ENCODE assay signal across 14 cellular contexts in genomic region chr13:105991622-105992254, GRCh38.
DNase-seq lines count a peak whose midpoint lies in the region; ATAC-seq and TF ChIP-seq lines count a peak whose summit lies in the region.
"Had no signal": no experiment of that assay in that cellular context is flagged by ENCODE, and none has a peak within 500 bp of the region (broad histone marks: within the 10 kb centered on the region; RNA-seq: fewer than 3 reads in every experiment).

No MANE protein-coding gene starts in this region.

- H3K36me3 Mint-ChIP-seq in effector memory CD8-positive, alpha-beta T cell (ENCODE audit: insufficient read depth), result no peaks in the 10 kb centered on the region
- H3K36me3 Mint-ChIP-seq: mesothelial cell of epicardium had no signal

- H3K36me3 ChIP-seq in MG63 (no peaks in the 10 kb centered on the region), breast epithelium (no peaks in the 10 kb centered on the region)
- H3K36me3 ChIP-seq: HAP-1 had no signal

- H3K9me3 ChIP-seq in MG63, result no peaks in the 10 kb centered on the region
- H3K9me3 ChIP-seq in breast epithelium, result no peaks in the 10 kb centered on the region
- H3K9me3 ChIP-seq: HAP-1 had no signal

- H3K4me1 ChIP-seq in breast epithelium, result peaks cover 0 to 5% of the 10 kb centered on the region in 2 donors
- H3K4me1 ChIP-seq: HAP-1 had no signal

- no peak for TF ChIP-seq CTCF in breast epithelium (IDR thresholded peaks at IDR 0.05)

- no peaks in the 10 kb centered on the region for H3K27me3 Mint-ChIP-seq in effector memory CD8-positive, alpha-beta T cell
- H3K27me3 Mint-ChIP-seq: B cell had no signal

- ATAC-seq in HG03159 (IDR thresholded peaks at IDR 0.05; ENCODE audit: unreplicated experiment), result no peak
- no peak for ATAC-seq in effector memory CD8-positive, alpha-beta T cell (replicated peaks)
- ATAC-seq in GM21367 (IDR thresholded peaks at IDR 0.05; ENCODE audit: unreplicated experiment), result no peak
- ATAC-seq: activated T-cell treated with anti-CD3 and anti-CD28 coated beads, Interleukin-2, amount 50 U/mL, for 4 hours; K562 had no signal

- DNase-seq in AG08396 (ENCODE audit: low spot score) (peak; percentile 56), MG63 (peak; percentile 71), breast epithelium (ENCODE audit: low spot score in 2 of 2) (peak in 1 of 2 donors; percentile 95), midbrain (lab: John Stamatoyannopoulos, UW) (peak; percentile 51), middle frontal gyrus (ENCODE audit: extremely low spot score, low spot score) (no peak)
- no peak for DNase-seq in effector memory CD8-positive, alpha-beta T cell
- DNase-seq: activated T-cell treated with anti-CD3 and anti-CD28 coated beads, Interleukin-2, amount 50 U/mL, for 4 hours had no signal

- peaks cover 8 to 10% of the 10 kb centered on the region in 2 donors for H3K9me3 Mint-ChIP-seq in effector memory CD8-positive, alpha-beta T cell
- H3K9me3 Mint-ChIP-seq: mesothelial cell of epicardium had no signal

- H3K4me3 Mint-ChIP-seq in effector memory CD8-positive, alpha-beta T cell, result no peak overlapping the region
- H3K4me3 Mint-ChIP-seq: activated T-cell treated with anti-CD3 and anti-CD28 coated beads, Interleukin-2, amount 50 U/mL, for 4 hours; B cell; mesothelial cell of epicardium had no signal

- intact Hi-C loops in breast epithelium (cut with DNase I; ENCODE audit: low total_unique reads), result no loop called here

- peaks cover 0 to 2% of the 10 kb centered on the region in 2 donors for H3K4me1 Mint-ChIP-seq in effector memory CD8-positive, alpha-beta T cell (ENCODE audit: low read depth in 2 of 2)
- H3K4me1 Mint-ChIP-seq: B cell had no signal

- H3K27me3 ChIP-seq in MG63, result no peaks in the 10 kb centered on the region
- no peaks in the 10 kb centered on the region for H3K27me3 ChIP-seq in breast epithelium

- H3K27ac Mint-ChIP-seq in effector memory CD8-positive, alpha-beta T cell, result no peak overlapping the region
- H3K27ac Mint-ChIP-seq: B cell, mesothelial cell of epicardium had no signal

- TF ChIP-seq POLR2A in breast epithelium (IDR thresholded peaks at IDR 0.05), result no peak

- peak overlapping the region; percentile 59 to 80 for H3K27ac ChIP-seq in breast epithelium
- H3K27ac ChIP-seq: SK-N-MC had no signal

- H3K4me3 ChIP-seq in MG63 (no peak overlapping the region), breast epithelium (no peak overlapping the region)
- H3K4me3 ChIP-seq: HAP-1, K562, SK-N-MC had no signal

Comparison
In these comparisons a context has a peak if more than half of its experiments do, and no peak if none do; other contexts are left out.
1. DNase-seq: peak in AG08396 (single experiment), MG63 (single experiment) and midbrain (single experiment); none in effector memory CD8-positive, alpha-beta T cell (0 of 3) and middle frontal gyrus (single experiment).